In genomic region chr19:10864538-10864899, GRCh38 we compare ENCODE assay signal across 8 cellular contexts. TPM values are rescaled to one million over a fixed set of nuclear protein-coding genes. Genes with fewer than 3 reads are reported as not detected.
DNase-seq lines count a peak whose midpoint lies in the region; ATAC-seq lines count a peak whose summit lies in the region.

No MANE protein-coding gene starts in this region.

- peak; percentile 68 to 79 (median 69) for DNase-seq in CD4-positive, CD25-positive, alpha-beta regulatory T cell
- DNase-seq in NCI-H69 (lab: John Stamatoyannopoulos, UW) = peak; percentile 83
- peak; percentile 68 to 77 for DNase-seq in activated CD4-positive, alpha-beta T cell treated with anti-CD3 and anti-CD28 coated beads, Interleukin-2, amount 50 U/mL, for 24 hours (ENCODE audit: low read depth in 1 of 2, low spot score in 1 of 2)
- peak; percentile 45 to 71 for DNase-seq in dermis microvascular lymphatic vessel endothelial cell (ENCODE audit: low read depth in 2 of 2)
- DNase-seq in medulla oblongata (ENCODE audit: extremely low spot score) = peak; percentile 86
- DNase-seq in stimulated activated CD8-positive, alpha-beta memory T cell treated with anti-CD3 and anti-CD28 coated beads, Interleukin-12 subunit alpha, Interleukin-12 subunit beta, amount 100 ng/mL, for 1 hour (ENCODE audit: low read depth) = peak; percentile 68

- peak overlapping the region in 2 of 3 donors; percentile 15 to 36 for H3K27ac Mint-ChIP-seq in CD4-positive, CD25-positive, alpha-beta regulatory T cell

- H3K27me3 ChIP-seq in CD4-positive, CD25-positive, alpha-beta regulatory T cell (ENCODE audit: control insufficient read depth, insufficient read depth, low read length) = no peaks in the 10 kb centered on the region

- H3K9me3 Mint-ChIP-seq in CD4-positive, CD25-positive, alpha-beta regulatory T cell = no peaks in the 10 kb centered on the region

- H3K4me3 ChIP-seq in CD4-positive, CD25-positive, alpha-beta regulatory T cell (ENCODE audit: low read depth, low read length) = no peak overlapping the region

- H3K4me3 Mint-ChIP-seq in CD4-positive, CD25-positive, alpha-beta regulatory T cell = peak overlapping the region in 3 of 4 donors; percentile 1 to 78 (median 40)

- H3K36me3 ChIP-seq in CD4-positive, CD25-positive, alpha-beta regulatory T cell (ENCODE audit: control insufficient read depth, insufficient read depth, low read length) = no peaks in the 10 kb centered on the region

- H3K36me3 Mint-ChIP-seq in CD4-positive, CD25-positive, alpha-beta regulatory T cell = no peaks in the 10 kb centered on the region

- H3K27ac ChIP-seq in CD4-positive, CD25-positive, alpha-beta regulatory T cell (ENCODE audit: insufficient read depth, low read length, poor library complexity, severe bottlenecking) = no peak overlapping the region

- H3K4me1 Mint-ChIP-seq in CD4-positive, CD25-positive, alpha-beta regulatory T cell = peaks cover 6 to 27% (median 16%) of the 10 kb centered on the region in 4 donors

- H3K27me3 Mint-ChIP-seq in CD4-positive, CD25-positive, alpha-beta regulatory T cell = no peaks in the 10 kb centered on the region

- H3K9me3 ChIP-seq in CD4-positive, CD25-positive, alpha-beta regulatory T cell (ENCODE audit: control insufficient read depth in 2 of 2, low read length in 2 of 2) = no peaks in the 10 kb centered on the region

- H3K4me1 ChIP-seq in CD4-positive, CD25-positive, alpha-beta regulatory T cell (ENCODE audit: control insufficient read depth, insufficient read depth, low read length, poor library complexity, severe bottlenecking) = peaks cover 7% of the 10 kb centered on the region

- peak; percentile 61 to 72 for ATAC-seq in CD4-positive, CD25-positive, alpha-beta regulatory T cell (ENCODE audit: low read depth in 2 of 2)
- ATAC-seq in HG02885 (IDR thresholded peaks at IDR 0.05; ENCODE audit: poor library complexity, unreplicated experiment) = peak; percentile 45
- ATAC-seq in HG02840 (IDR thresholded peaks at IDR 0.05; ENCODE audit: low FRiP score, unreplicated experiment) = no peak

RNA-seq across cellular contexts. Expression of gene CARM1, which starts 6.8 kb away (rescaled TPM):
- 26.0 TPM for total RNA-seq in CD4-positive, CD25-positive, alpha-beta regulatory T cell
- under 1 TPM; 0.39 to 0.94 (median 0.53) TPM for polyA plus RNA-seq in CD4-positive, CD25-positive, alpha-beta regulatory T cell
- 19.0 and 26.4 TPM in 2 replicates for total RNA-seq in dermis microvascular lymphatic vessel endothelial cell

RNA-seq across cellular contexts. Expression of gene C19orf38, which starts 16.3 kb away (rescaled TPM):
- total RNA-seq in CD4-positive, CD25-positive, alpha-beta regulatory T cell = 0.49 TPM
- 1 to 10 TPM in 1 of 4 donors, under 1 TPM in 2, not detected in 1; 0.40 to 1.1 (median 0.67) TPM for polyA plus RNA-seq in CD4-positive, CD25-positive, alpha-beta regulatory T cell
- total RNA-seq in dermis microvascular lymphatic vessel endothelial cell = 0.13 TPM in 1 of 2 replicates, not detected in the other

RNA-seq across cellular contexts. Expression of gene TMED1, which starts 28.5 kb away (rescaled TPM):
- total RNA-seq in CD4-positive, CD25-positive, alpha-beta regulatory T cell = 10.2 TPM
- 10 to 100 TPM; 24.8 to 30.3 (median 27.5) TPM for polyA plus RNA-seq in CD4-positive, CD25-positive, alpha-beta regulatory T cell
- 34.1 and 54.0 TPM in 2 replicates for total RNA-seq in dermis microvascular lymphatic vessel endothelial cell
